ENCODE assay signal across 2 cellular contexts in genomic region chr1:212285685-212286436, GRCh38.
A peak's percentile ranks its signal among the peaks of the same experiment; 100 is the strongest.
TF ChIP-seq lines count a peak whose summit lies in the region.

No MANE protein-coding gene starts in this region.

TF ChIP-seq in IMR-90, 13 proteins besides CTCF, POLR2A, EP300 and RAD21 (continued from another document):
- TF ChIP-seq ELK1 (IDR thresholded peaks at IDR 0.05; ENCODE audit: borderline replicate concordance, low read depth, low read length) (no peak), SMC3 (IDR thresholded peaks at IDR 0.05; ENCODE audit: low read depth, low read length) (no peak), MXI1 (IDR thresholded peaks at IDR 0.05; ENCODE audit: borderline replicate concordance, low read depth, low read length) (no peak), CEBPB (IDR thresholded peaks at IDR 0.05; ENCODE audit: low read depth, low read length) (no peak), RCOR1 (IDR thresholded peaks at IDR 0.05; ENCODE audit: insufficient replicate concordance, low read length) (no peak), MAFK (IDR thresholded peaks at IDR 0.05; ENCODE audit: low read depth, low read length) (no peak)
- TF ChIP-seq, protein P1, sequence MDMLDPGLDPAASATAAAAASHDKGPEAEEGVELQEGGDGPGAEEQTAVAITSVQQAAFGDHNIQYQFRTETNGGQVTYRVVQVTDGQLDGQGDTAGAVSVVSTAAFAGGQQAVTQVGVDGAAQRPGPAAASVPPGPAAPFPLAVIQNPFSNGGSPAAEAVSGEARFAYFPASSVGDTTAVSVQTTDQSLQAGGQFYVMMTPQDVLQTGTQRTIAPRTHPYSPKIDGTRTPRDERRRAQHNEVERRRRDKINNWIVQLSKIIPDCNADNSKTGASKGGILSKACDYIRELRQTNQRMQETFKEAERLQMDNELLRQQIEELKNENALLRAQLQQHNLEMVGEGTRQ (IDR thresholded peaks at IDR 0.05; ENCODE audit: low read depth, low read length), result no peak

TF ChIP-seq in SK-N-SH, 30 proteins besides CTCF, POLR2A, EP300 and RAD21 (continued from another document):
- peak; percentile 54; the same call in 1 of the 2 replicates for TF ChIP-seq MAX (IDR thresholded peaks at IDR 0.05; ENCODE audit: low read depth)
- no peak for TF ChIP-seq FOSL2 (IDR thresholded peaks at IDR 0.05; ENCODE audit: borderline replicate concordance, low read depth)
- no peak for TF ChIP-seq TCF12 (IDR thresholded peaks at IDR 0.05)
- TF ChIP-seq ELF1 (IDR thresholded peaks at IDR 0.05), result peak; percentile 50; the same call in 1 of the 2 replicates
